7 cellular contexts compared by ENCODE assay signal in the genomic region with DNA sequence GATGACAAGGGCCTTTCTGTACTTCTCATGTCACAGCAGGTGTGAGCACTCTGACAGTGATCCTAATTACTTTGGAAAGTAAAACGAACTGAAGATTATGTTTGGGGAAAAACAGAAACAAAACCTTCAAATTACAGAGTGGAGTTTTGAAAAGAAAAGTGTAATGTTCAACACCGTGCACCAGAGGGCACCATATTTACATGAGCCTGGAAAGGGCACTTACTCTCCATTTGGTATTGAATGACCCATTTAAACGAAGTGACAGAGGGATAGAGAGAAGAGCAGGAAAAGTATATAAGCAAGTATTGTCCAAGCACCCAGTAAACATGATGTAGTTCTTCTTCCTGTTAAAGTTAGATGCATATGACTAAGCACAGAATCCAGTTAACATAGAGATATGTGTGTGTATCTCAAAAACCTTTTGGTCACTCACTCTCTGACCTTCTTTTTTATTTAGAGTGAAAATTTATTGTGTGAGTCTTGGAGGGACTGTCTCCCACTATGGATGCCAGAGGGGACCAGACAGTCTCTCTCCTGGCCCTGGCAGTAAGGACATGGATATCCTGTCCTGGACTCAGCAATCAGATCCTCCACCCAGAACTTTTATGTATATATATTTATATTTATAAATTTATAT. TPM values are rescaled to one million over a fixed set of nuclear protein-coding genes. Genes with fewer than 3 reads are reported as not detected.
A peak's percentile ranks its signal among the peaks of the same experiment; 100 is the strongest.
DNase-seq lines count a peak whose midpoint lies in the region; ATAC-seq, FAIRE-seq and TF ChIP-seq lines count a peak whose summit lies in the region.

No MANE protein-coding gene starts in this region.

- H3K9me3 ChIP-seq in DND-41 (ENCODE audit: insufficient read depth, low read length, severe bottlenecking) (no peaks in the 10 kb centered on the region), endothelial cell of umbilical vein (replicated peaks; ENCODE audit: control insufficient read depth, insufficient read depth, low read length) (no peaks in the 10 kb centered on the region)

- dilution Hi-C loops in endothelial cell of umbilical vein (cut with MboI; ENCODE audit: extremely low pct_ligation_motif_present, low sequenced_read_pairs), result no loop called here

- H3K4me3 ChIP-seq in DND-41 (ENCODE audit: low read depth in 1 of 2, low read length in 2 of 2) (no peak overlapping the region), endothelial cell of umbilical vein (replicated peaks in 1 of 3; ENCODE audit: insufficient read depth in 1 of 3, low read depth in 1 of 3, low read length in 3 of 3) (no peak overlapping the region)

- POLR2A ChIA-PET in endothelial cell of umbilical vein (lab: Charles Lee), result no interaction called here

- CTCF ChIA-PET in endothelial cell of umbilical vein (lab: Charles Lee), result no interaction called here

- H3K27ac ChIP-seq in DND-41 (ENCODE audit: low read length) (0 out of 2 replicates have a peak overlapping the region, but pooled peaks have one; percentile 54), endothelial cell of umbilical vein (ENCODE audit: insufficient read depth, low read depth, low read length) (no peak overlapping the region)

- no peaks in the 10 kb centered on the region for H3K79me2 ChIP-seq in DND-41 (ENCODE audit: insufficient read depth, low read length)
- no peaks in the 10 kb centered on the region for H3K79me2 ChIP-seq in endothelial cell of umbilical vein (ENCODE audit: control insufficient read depth, insufficient read depth, low read length)

- no peak for TF ChIP-seq POLR2A in endothelial cell of umbilical vein (IDR thresholded peaks at IDR 0.05; ENCODE audit: low read depth, low read length)

- H3K9me1 ChIP-seq in endothelial cell of umbilical vein (replicated peaks; ENCODE audit: control insufficient read depth, extremely low read depth, insufficient read depth, low read length), result no peaks in the 10 kb centered on the region

- DNase-seq in DND-41 (peak; percentile 45), NCI-H1092 treated with DMSO at 0.1 percent for 48 hours (lab: John Stamatoyannopoulos, UW) (peak; percentile 65), SIG-M5 treated with dmso at 0.1 percent for 504 hours (lab: John Stamatoyannopoulos, UW; ENCODE audit: unreplicated experiment) (peak; percentile 84), endothelial cell of umbilical vein (ENCODE audit: low read depth, low spot score) (peak; percentile 38)

- no peaks in the 10 kb centered on the region for H4K20me1 ChIP-seq in DND-41 (ENCODE audit: insufficient read depth, low read length)
- H4K20me1 ChIP-seq in endothelial cell of umbilical vein (replicated peaks; ENCODE audit: control insufficient read depth, extremely low read depth, insufficient read depth, low read length), result no peaks in the 10 kb centered on the region

- no peak overlapping the region for H3K27ac Mint-ChIP-seq in nephron

- no peaks in the 10 kb centered on the region for H3K27me3 ChIP-seq in DND-41 (ENCODE audit: insufficient read depth, low read length, poor library complexity)
- no peaks in the 10 kb centered on the region for H3K27me3 ChIP-seq in endothelial cell of umbilical vein (ENCODE audit: control insufficient read depth in 2 of 2, insufficient read depth in 2 of 2, low read length in 2 of 2)

- H3K9ac ChIP-seq in DND-41 (ENCODE audit: low read depth, low read length) (no peak overlapping the region), endothelial cell of umbilical vein (replicated peaks; ENCODE audit: extremely low read depth, insufficient read depth, low read length) (no peak overlapping the region)

- intact Hi-C loops in endothelial cell of umbilical vein (cut with micrococcal nuclease), result loop anchor here (1.0 to 5.0 kb wide), 2 partner anchors 151 to 338 kb away; no protein-coding TSS in a partner anchor

- peaks cover 9% of the 10 kb centered on the region; the same call in 1 of the 2 replicates for H3K4me1 ChIP-seq in DND-41 (ENCODE audit: insufficient read depth, low read length)
- H3K4me1 ChIP-seq in endothelial cell of umbilical vein (ENCODE audit: control insufficient read depth, extremely low read depth, insufficient read depth, low read length), result no peaks in the 10 kb centered on the region

- H3K36me3 Mint-ChIP-seq in nephron (ENCODE audit: low read depth), result no peaks in the 10 kb centered on the region

- no peaks in the 10 kb centered on the region for H3K36me3 ChIP-seq in DND-41 (ENCODE audit: insufficient read depth, low read length)
- H3K36me3 ChIP-seq in endothelial cell of umbilical vein (ENCODE audit: control insufficient read depth in 2 of 2, extremely low read depth in 1 of 2, insufficient read depth in 2 of 2, low read length in 2 of 2), result no peaks in the 10 kb centered on the region

- H3K4me2 ChIP-seq in DND-41 (ENCODE audit: insufficient read depth, low read length), result peak overlapping the region; percentile 17; the same call in 1 of the 2 replicates
- no peak overlapping the region for H3K4me2 ChIP-seq in endothelial cell of umbilical vein (ENCODE audit: insufficient read depth, low read length)

- no TSS peak for BruUV-seq in endothelial cell of umbilical vein (replicated peaks; lab: Mats Ljungman, UMichigan)

- ATAC-seq in DND-41 (ENCODE audit: insufficient read depth, low read depth) (peak; percentile 83), GM21529 (IDR thresholded peaks at IDR 0.05; ENCODE audit: unreplicated experiment) (peak; percentile 69), HG02623 (IDR thresholded peaks at IDR 0.05; ENCODE audit: unreplicated experiment) (no peak)

- no peaks in the 10 kb centered on the region for H3K27me3 Mint-ChIP-seq in nephron (ENCODE audit: low read depth)

- H2AFZ ChIP-seq in DND-41 (ENCODE audit: low read depth, low read length), result peak overlapping the region; percentile 68; the same call in 1 of the 2 replicates
- H2AFZ ChIP-seq in endothelial cell of umbilical vein (ENCODE audit: low read depth, low read length), result no peak overlapping the region

- no peaks in the 10 kb centered on the region for H3K4me1 Mint-ChIP-seq in nephron

- no peak overlapping the region for H3K4me3 Mint-ChIP-seq in nephron

- no peak for FAIRE-seq in endothelial cell of umbilical vein (lab: Jason Lieb, UNC)

- peaks cover 3% of the 10 kb centered on the region for H3K9me3 Mint-ChIP-seq in nephron

- TF ChIP-seq CTCF in DND-41 (IDR thresholded peaks at IDR 0.05; ENCODE audit: borderline replicate concordance, extremely low read depth, low read length, poor library complexity, severe bottlenecking), result peak; percentile 84
- TF ChIP-seq CTCF in endothelial cell of umbilical vein (IDR thresholded peaks at IDR 0.05; ENCODE audit: extremely low read depth in 1 of 2, insufficient read depth in 1 of 2, low read depth in 1 of 2, low read length in 2 of 2), result peak; percentile 48 to 55
- peak; percentile 42 to 61 (median 45) for TF ChIP-seq CTCF in nephron (IDR thresholded peaks at IDR 0.05; ENCODE audit: unreplicated experiment in 3 of 3)

TF ChIP-seq in endothelial cell of umbilical vein, 7 proteins besides CTCF, POLR2A, EP300 and RAD21:
- no peak for TF ChIP-seq FOS (IDR thresholded peaks at IDR 0.05; ENCODE audit: borderline replicate concordance, insufficient read depth, low read length)
- no peak for TF ChIP-seq MYC (IDR thresholded peaks at IDR 0.05; ENCODE audit: low read depth, low read length)
- TF ChIP-seq MAX (IDR thresholded peaks at IDR 0.05; ENCODE audit: insufficient read depth, insufficient read length), result no peak
- TF ChIP-seq POLR2AphosphoS5 (IDR thresholded peaks at IDR 0.05; ENCODE audit: insufficient read depth, low read depth, low read length), result no peak
- TF ChIP-seq JUN (IDR thresholded peaks at IDR 0.05; ENCODE audit: borderline replicate concordance, insufficient read depth, insufficient read length, low read depth), result no peak
- no peak for TF ChIP-seq GATA2 (IDR thresholded peaks at IDR 0.05; ENCODE audit: insufficient read depth, insufficient read length, low read depth, low read length)
- TF ChIP-seq EZH2 (IDR thresholded peaks at IDR 0.05; ENCODE audit: borderline replicate concordance, low read depth, low read length, severe bottlenecking), result no peak

RNA-seq across cellular contexts. Expression of gene RGSL1, which starts 3.8 kb away (rescaled TPM):
- total RNA-seq in endothelial cell of umbilical vein, result not detected in 2 replicates
- polyA plus RNA-seq in endothelial cell of umbilical vein, result not detected in 2 replicates
- not detected in 2 replicates for polyA plus RNA-seq in endothelial cell of umbilical vein (2011; cell fraction: cytosol; rRNA removed)
- polyA plus RNA-seq in endothelial cell of umbilical vein (2011; cell fraction: nucleus; rRNA removed), result not detected in 2 replicates
- not detected in 2 replicates for polyA plus RNA-seq in endothelial cell of umbilical vein (2012)
- not detected in 2 replicates for polyA minus RNA-seq in endothelial cell of umbilical vein
- not detected for polyA minus RNA-seq in endothelial cell of umbilical vein (2011; cell fraction: cytosol; rRNA and poly(A)+ RNA removed)
- not detected in 2 replicates for polyA minus RNA-seq in endothelial cell of umbilical vein (2011; cell fraction: nucleus; rRNA and poly(A)+ RNA removed)

RNA-seq across cellular contexts. Expression of gene TEDDM1, which starts 45.7 kb away (rescaled TPM):
- not detected in 2 replicates for total RNA-seq in endothelial cell of umbilical vein
- polyA plus RNA-seq in endothelial cell of umbilical vein, result not detected in 2 replicates
- not detected in 2 replicates for polyA plus RNA-seq in endothelial cell of umbilical vein (2011; cell fraction: cytosol; rRNA removed)
- polyA plus RNA-seq in endothelial cell of umbilical vein (2011; cell fraction: nucleus; rRNA removed), result not detected in 2 replicates
- 0.07 TPM in 1 of 2 replicates, not detected in the other for polyA plus RNA-seq in endothelial cell of umbilical vein (2012)
- not detected in 2 replicates for polyA minus RNA-seq in endothelial cell of umbilical vein
- polyA minus RNA-seq in endothelial cell of umbilical vein (2011; cell fraction: cytosol; rRNA and poly(A)+ RNA removed), result not detected
- not detected in 2 replicates for polyA minus RNA-seq in endothelial cell of umbilical vein (2011; cell fraction: nucleus; rRNA and poly(A)+ RNA removed)

RNA-seq across cellular contexts. Expression of gene GLUL, which starts 54.6 kb away (rescaled TPM):
- total RNA-seq in endothelial cell of umbilical vein, result 181 and 187 TPM in 2 replicates
- 156 and 172 TPM in 2 replicates for polyA plus RNA-seq in endothelial cell of umbilical vein
- 176 and 214 TPM in 2 replicates for polyA plus RNA-seq in endothelial cell of umbilical vein (2011; cell fraction: cytosol; rRNA removed)
- polyA plus RNA-seq in endothelial cell of umbilical vein (2011; cell fraction: nucleus; rRNA removed), result 227 and 276 TPM in 2 replicates
- polyA plus RNA-seq in endothelial cell of umbilical vein (2012), result 160 and 171 TPM in 2 replicates
- polyA minus RNA-seq in endothelial cell of umbilical vein, result 214 and 303 TPM in 2 replicates
- polyA minus RNA-seq in endothelial cell of umbilical vein (2011; cell fraction: cytosol; rRNA and poly(A)+ RNA removed), result 10.3 TPM
- polyA minus RNA-seq in endothelial cell of umbilical vein (2011; cell fraction: nucleus; rRNA and poly(A)+ RNA removed), result 64.7 and 74.1 TPM in 2 replicates
